ENCODE assay signal across 12 cellular contexts in the genomic region with DNA sequence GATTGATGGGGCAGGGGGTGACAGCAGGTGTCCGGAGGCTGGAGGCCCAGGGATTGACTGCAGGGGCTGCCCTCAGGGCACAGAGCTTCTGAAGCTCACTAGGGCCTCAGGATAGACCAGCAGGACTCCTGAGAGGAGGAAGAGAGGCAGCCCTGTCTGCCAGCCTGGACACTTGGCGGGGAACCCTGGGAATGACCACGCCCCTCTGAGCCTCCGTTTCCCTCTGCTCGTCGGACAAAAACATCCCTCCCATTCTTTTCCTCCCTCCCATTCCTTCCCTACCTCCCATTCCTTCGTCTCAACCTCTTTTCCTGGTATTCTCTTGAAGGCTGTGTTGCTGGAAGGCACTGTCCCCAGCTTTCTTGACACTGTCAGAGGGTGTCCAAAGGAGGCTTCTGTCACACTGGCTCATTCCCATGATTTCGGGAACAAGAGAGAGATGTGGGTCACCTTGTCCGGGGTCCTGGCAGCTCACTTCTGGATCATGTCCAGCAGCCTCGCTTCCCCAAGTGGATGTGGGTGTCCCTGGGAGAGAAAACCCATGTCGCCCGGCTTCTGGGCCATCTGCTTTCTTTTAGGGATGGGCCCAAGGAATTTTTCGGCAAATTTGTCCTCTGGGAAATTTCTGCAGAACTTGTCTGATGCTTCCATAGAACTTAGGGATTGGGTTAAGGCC.
A peak's percentile ranks its signal among the peaks of the same experiment; 100 is the strongest.
DNase-seq lines count a peak whose midpoint lies in the region; ATAC-seq and TF ChIP-seq lines count a peak whose summit lies in the region.
"Had no signal": no experiment of that assay in that cellular context is flagged by ENCODE, and none has a peak within 500 bp of the region (broad histone marks: within the 10 kb centered on the region; RNA-seq: fewer than 3 reads in every experiment).

No MANE protein-coding gene starts in this region.

- H3K4me3 ChIP-seq in Caco-2 (ENCODE audit: low read depth, low read length) (no peak overlapping the region), Panc1 (ENCODE audit: low read depth in 2 of 2, low read length in 2 of 2) (no peak overlapping the region), mesendoderm (ENCODE audit: low read length) (no peak overlapping the region)
- H3K4me3 ChIP-seq: GM23338 had no signal

- ATAC-seq in Panc1, result no peak
- no peak for ATAC-seq in GM21723 (IDR thresholded peaks at IDR 0.05; ENCODE audit: unreplicated experiment)
- ATAC-seq: GM23338 had no signal

- no peak overlapping the region for H2BK15ac ChIP-seq in mesendoderm (replicated peaks; ENCODE audit: low read depth)

- CTCF ChIA-PET in Caco-2 (lab: Charles Lee), result no interaction called here
- CTCF ChIA-PET in Panc1 (lab: Charles Lee), result no interaction called here

- H3K9ac ChIP-seq in mesendoderm (ENCODE audit: low read length), result no peak overlapping the region

- H3K4me1 ChIP-seq in Caco-2 (peaks cover 40% of the 10 kb centered on the region), Panc1 (ENCODE audit: control insufficient read depth, insufficient read depth, low read length) (peaks cover 36% of the 10 kb centered on the region), mesendoderm (ENCODE audit: control insufficient read depth, low read depth, low read length) (peaks cover 6% of the 10 kb centered on the region)

- intact Hi-C loops in Caco-2 (cut with micrococcal nuclease; ENCODE audit: unreplicated experiment), result no loop called here
- intact Hi-C loops in Panc1 (cut with micrococcal nuclease; ENCODE audit: unreplicated experiment), result loop anchor here (10.0 kb wide), 2 partner anchors 95 to 185 kb away; no protein-coding TSS in a partner anchor

- H2AK5ac ChIP-seq in mesendoderm (ENCODE audit: low read length), result no peak overlapping the region

- H4K5ac ChIP-seq in mesendoderm (ENCODE audit: low read length), result no peak overlapping the region

- no peak for TF ChIP-seq CTCF in Caco-2 (IDR thresholded peaks at IDR 0.05; ENCODE audit: insufficient read depth in 1 of 2, low read depth in 1 of 2, low read length in 1 of 2, severe bottlenecking in 1 of 2, unreplicated experiment in 1 of 2)
- no peak for TF ChIP-seq CTCF in Panc1 (IDR thresholded peaks at IDR 0.05)
- no peak for TF ChIP-seq CTCF in type B pancreatic cell (conservative IDR thresholded peaks at IDR 0.05)

- no peak overlapping the region for H3K23ac ChIP-seq in mesendoderm (ENCODE audit: low read length)

- H3K36me3 Mint-ChIP-seq in Caco-2 (ENCODE audit: insufficient read depth, unreplicated experiment), result peaks cover 40% of the 10 kb centered on the region
- peaks cover 3% of the 10 kb centered on the region for H3K36me3 Mint-ChIP-seq in type B pancreatic cell

- WGBS in mesendoderm (ENCODE audit: extremely low coverage, insufficient coverage, low lambda C conversion rate), result 100% methylated on average over 2 of the region's 13 CpGs

- peaks cover 45% of the 10 kb centered on the region for H3K4me1 Mint-ChIP-seq in Caco-2 (ENCODE audit: low read depth, unreplicated experiment)
- H3K4me1 Mint-ChIP-seq in type B pancreatic cell (ENCODE audit: unreplicated experiment), result peaks cover 31% of the 10 kb centered on the region

- in situ Hi-C loops in Panc1 (cut with HindIII; ENCODE audit: low pct_unique_long_range_greater_than_20kb, low sequenced_read_pairs), result no loop called here

- no peaks in the 10 kb centered on the region for H3K9me3 Mint-ChIP-seq in Caco-2 (ENCODE audit: unreplicated experiment)
- no peaks in the 10 kb centered on the region for H3K9me3 Mint-ChIP-seq in type B pancreatic cell
- H3K9me3 Mint-ChIP-seq: CD8-positive, alpha-beta memory T cell; GM23338 had no signal

- peak overlapping the region; percentile 10 for H3K56ac ChIP-seq in mesendoderm (ENCODE audit: low read length)

- no peak overlapping the region for H2BK120ac ChIP-seq in mesendoderm (ENCODE audit: low read depth, low read length)

- H3K4ac ChIP-seq in mesendoderm (ENCODE audit: low read depth, low read length), result no peak overlapping the region

- H2BK5ac ChIP-seq in mesendoderm (ENCODE audit: low read length), result no peak overlapping the region

- DNase-seq in Caco-2 (no peak), Panc1 (ENCODE audit: low read depth, low spot score) (no peak), mesendoderm (no peak), type B pancreatic cell (ENCODE audit: extremely low spot score, unreplicated experiment) (no peak), GM03348 (ENCODE audit: low spot score) (no peak)
- no peak for DNase-seq in stimulated activated naive CD4-positive, alpha-beta T cell (lab: John Stamatoyannopoulos, UW)
- DNase-seq: CD8-positive, alpha-beta memory T cell; DMS53; GF-D8; H7 had no signal

- H3K79me2 ChIP-seq in mesendoderm (ENCODE audit: control insufficient read depth, insufficient read depth, low read length), result peaks cover 13% of the 10 kb centered on the region

- H3K27me3 Mint-ChIP-seq in Caco-2 (ENCODE audit: insufficient read depth, unreplicated experiment) (no peaks in the 10 kb centered on the region), type B pancreatic cell (no peaks in the 10 kb centered on the region)
- H3K27me3 Mint-ChIP-seq: CD8-positive, alpha-beta memory T cell had no signal

- H3K36me3 ChIP-seq in Caco-2 (ENCODE audit: control insufficient read depth, insufficient read depth, low read length) (no peaks in the 10 kb centered on the region), Panc1 (ENCODE audit: control insufficient read depth, insufficient read depth, low read length) (no peaks in the 10 kb centered on the region), mesendoderm (ENCODE audit: control insufficient read depth, insufficient read depth, low read length) (no peaks in the 10 kb centered on the region)

- H3K9me3 ChIP-seq in Caco-2, result no peaks in the 10 kb centered on the region
- H3K9me3 ChIP-seq in Panc1 (ENCODE audit: control insufficient read depth, insufficient read depth, low read depth, low read length), result no peaks in the 10 kb centered on the region

- no peak overlapping the region for H3K4me2 ChIP-seq in mesendoderm (ENCODE audit: low read length)
- H3K4me2 ChIP-seq: GM23338 had no signal

- H3K27ac ChIP-seq in Panc1 (ENCODE audit: low read length) (0 out of 2 replicates have a peak overlapping the region, but pooled peaks have one; percentile 17), mesendoderm (ENCODE audit: low read depth, low read length) (no peak overlapping the region)

- H3K27me3 ChIP-seq in Caco-2 (replicated peaks; ENCODE audit: control insufficient read depth, insufficient read depth, low read length) (no peaks in the 10 kb centered on the region), Panc1 (ENCODE audit: control insufficient read depth, insufficient read depth, low read length) (no peaks in the 10 kb centered on the region), mesendoderm (ENCODE audit: insufficient read depth, low read length, poor library complexity) (no peaks in the 10 kb centered on the region)

- no peak overlapping the region for H3K18ac ChIP-seq in mesendoderm (ENCODE audit: low read length)

- peaks cover 35% of the 10 kb centered on the region for H3K79me1 ChIP-seq in mesendoderm (ENCODE audit: low read length)

- no peak overlapping the region for H3K4me3 Mint-ChIP-seq in Caco-2 (ENCODE audit: unreplicated experiment)
- H3K4me3 Mint-ChIP-seq in type B pancreatic cell, result no peak overlapping the region
- H3K4me3 Mint-ChIP-seq: CD8-positive, alpha-beta memory T cell; GM23338 had no signal

- H3K27ac Mint-ChIP-seq in Caco-2 (ENCODE audit: unreplicated experiment) (peak overlapping the region; percentile 6), type B pancreatic cell (peak overlapping the region; percentile 27)
- H3K27ac Mint-ChIP-seq: GM23338 had no signal

- no TSS peak for BruUV-seq in Caco-2 (replicated peaks; lab: Mats Ljungman, UMichigan)
- BruUV-seq in Panc1 (replicated peaks; lab: Mats Ljungman, UMichigan), result no TSS peak

- H4K8ac ChIP-seq in mesendoderm (ENCODE audit: low read depth, low read length), result no peak overlapping the region

- POLR2A ChIA-PET in Caco-2 (lab: Charles Lee) (no interaction called here), Panc1 (lab: Charles Lee) (no interaction called here)
